ENCODE assay signal across 8 cellular contexts in the genomic region with DNA sequence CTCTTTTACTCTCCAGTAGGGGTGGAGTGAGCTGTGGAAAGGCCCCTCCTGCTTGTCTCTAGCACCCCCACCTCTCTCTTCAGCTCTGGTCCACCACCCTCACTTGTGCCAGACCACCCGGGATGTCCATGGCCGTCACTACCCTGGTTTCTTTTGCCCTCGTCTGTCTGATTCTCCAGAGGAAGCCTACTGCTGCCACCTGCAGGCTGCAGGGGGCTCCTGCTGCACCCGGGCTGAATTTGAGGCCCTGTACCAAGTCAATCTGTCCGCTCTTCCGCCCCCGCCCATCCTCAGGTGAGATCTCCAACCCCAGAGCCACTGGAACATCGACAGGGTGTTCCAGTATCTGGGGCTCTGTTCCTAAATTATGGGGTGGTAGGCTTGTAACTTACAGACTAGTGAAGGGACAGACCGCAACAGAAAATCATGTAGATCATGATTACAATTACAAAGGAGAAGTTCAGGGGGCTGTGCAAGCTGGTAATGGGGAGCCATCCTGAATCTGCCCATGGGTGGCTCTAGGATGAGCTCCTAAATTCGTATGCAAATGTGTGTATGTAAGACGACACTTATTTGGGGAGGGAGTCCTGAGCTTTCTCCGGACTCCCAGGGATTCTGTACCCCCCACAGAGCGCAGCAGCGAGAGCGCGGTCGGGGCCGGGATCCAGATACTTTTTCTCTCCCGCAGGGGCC. TPM values are rescaled to one million over a fixed set of nuclear protein-coding genes. Genes with fewer than 3 reads are reported as not detected.
DNase-seq lines count a peak whose midpoint lies in the region; ATAC-seq lines count a peak whose summit lies in the region.

No MANE protein-coding gene starts in this region.

- H3K4me1 ChIP-seq in effector memory CD4-positive, alpha-beta T cell (ENCODE audit: control insufficient read depth, insufficient read depth, low read length, poor library complexity, severe bottlenecking), result peaks cover 43% of the 10 kb centered on the region

- peak; percentile 68 to 70 for DNase-seq in AML-193 (lab: John Stamatoyannopoulos, UW)
- peak; percentile 76 for DNase-seq in HT1080 (ENCODE audit: low read depth)
- DNase-seq in NK-92 (lab: John Stamatoyannopoulos, UW; ENCODE audit: unreplicated experiment), result peak; percentile 43
- peak; percentile 93 for DNase-seq in activated CD8-positive, alpha-beta memory T cell treated with anti-CD3 and anti-CD28 coated beads for 24 hours
- peak; percentile 60 to 77 (median 71) for DNase-seq in effector memory CD4-positive, alpha-beta T cell
- peak; percentile 77 to 80 for DNase-seq in memory B cell (ENCODE audit: low spot score in 2 of 2)
- peak; percentile 69 for DNase-seq in stimulated activated CD8-positive, alpha-beta memory T cell treated with anti-CD3 and anti-CD28 coated beads, Interleukin-12 subunit alpha, Interleukin-12 subunit beta, amount 100 ng/mL, for 1 hour (ENCODE audit: low read depth)

- no peaks in the 10 kb centered on the region for H3K9me3 Mint-ChIP-seq in memory B cell

- peak overlapping the region; percentile 87 for H3K27ac Mint-ChIP-seq in memory B cell

- H3K4me3 Mint-ChIP-seq in memory B cell, result peak overlapping the region; percentile 93

- H3K9me3 ChIP-seq in effector memory CD4-positive, alpha-beta T cell (ENCODE audit: control insufficient read depth, low read length), result no peaks in the 10 kb centered on the region

- no peaks in the 10 kb centered on the region for H3K36me3 Mint-ChIP-seq in memory B cell

- H3K27ac ChIP-seq in effector memory CD4-positive, alpha-beta T cell (ENCODE audit: insufficient read depth, low read length, poor library complexity, severe bottlenecking), result peak overlapping the region; percentile 79

- H3K27me3 ChIP-seq in effector memory CD4-positive, alpha-beta T cell (replicated peaks; ENCODE audit: control insufficient read depth, insufficient read depth, low read length, poor library complexity, severe bottlenecking), result no peaks in the 10 kb centered on the region

- no peaks in the 10 kb centered on the region for H3K27me3 Mint-ChIP-seq in memory B cell

- H3K36me3 ChIP-seq in effector memory CD4-positive, alpha-beta T cell (ENCODE audit: control insufficient read depth, insufficient read depth, low read length), result peaks cover 6% of the 10 kb centered on the region

- H3K4me3 ChIP-seq in effector memory CD4-positive, alpha-beta T cell (ENCODE audit: insufficient read depth, low read depth, low read length, poor library complexity, severe bottlenecking), result peak overlapping the region; percentile 71

- ATAC-seq in GM19452 (IDR thresholded peaks at IDR 0.05; ENCODE audit: unreplicated experiment) (peak; percentile 37), memory B cell (ENCODE audit: low read depth) (peak; percentile 31)

- H3K4me1 Mint-ChIP-seq in memory B cell, result peaks cover 33% of the 10 kb centered on the region

RNA-seq across cellular contexts. Expression of a gene that starts 0.7 kb away (rescaled TPM):
- total RNA-seq in HT1080 (2014; rRNA removed; shearing (Covaris generic)), result 55.6 and 66.8 TPM in 2 replicates
- polyA plus RNA-seq in HT1080 (2015; cell fraction: cytosol; rRNA removed), result 32.1 and 33.5 TPM in 2 replicates
- polyA plus RNA-seq in HT1080 (2015; cell fraction: nucleus; rRNA removed), result 84.8 and 96.6 TPM in 2 replicates

RNA-seq across cellular contexts. Expression of a gene that starts 2.1 kb away (rescaled TPM):
- total RNA-seq in HT1080 (2014; rRNA removed; shearing (Covaris generic)), result 27.9 and 30.3 TPM in 2 replicates
- polyA plus RNA-seq in HT1080 (2015; cell fraction: cytosol; rRNA removed), result 36.0 and 37.5 TPM in 2 replicates
- 23.8 and 24.6 TPM in 2 replicates for polyA plus RNA-seq in HT1080 (2015; cell fraction: nucleus; rRNA removed)

RNA-seq across cellular contexts. Expression of a gene that starts 20.3 kb away (rescaled TPM):
- 14.0 and 14.1 TPM in 2 replicates for total RNA-seq in HT1080 (2014; rRNA removed; shearing (Covaris generic))
- polyA plus RNA-seq in HT1080 (2015; cell fraction: cytosol; rRNA removed), result 16.1 and 17.7 TPM in 2 replicates
- 38.6 and 42.4 TPM in 2 replicates for polyA plus RNA-seq in HT1080 (2015; cell fraction: nucleus; rRNA removed)

RNA-seq across cellular contexts. Expression of a gene that starts 31.3 kb away (rescaled TPM):
- 5.8 and 12.5 TPM in 2 replicates for total RNA-seq in HT1080 (2014; rRNA removed; shearing (Covaris generic))
- 14.0 and 14.9 TPM in 2 replicates for polyA plus RNA-seq in HT1080 (2015; cell fraction: cytosol; rRNA removed)
- polyA plus RNA-seq in HT1080 (2015; cell fraction: nucleus; rRNA removed), result 55.9 and 67.6 TPM in 2 replicates

RNA-seq across cellular contexts. Expression of a gene that starts 50.1 kb away (rescaled TPM):
- total RNA-seq in HT1080 (2014; rRNA removed; shearing (Covaris generic)), result 8.8 and 15.0 TPM in 2 replicates
- polyA plus RNA-seq in HT1080 (2015; cell fraction: cytosol; rRNA removed), result 4.2 and 4.7 TPM in 2 replicates
- 11.7 and 19.0 TPM in 2 replicates for polyA plus RNA-seq in HT1080 (2015; cell fraction: nucleus; rRNA removed)

Comparison
In these comparisons a context has a peak if more than half of its experiments do, and no peak if none do; other contexts are left out.
1. Peak in every context shown above with its lines: DNase-seq, ATAC-seq, H3K4me3 ChIP-seq and H3K27ac ChIP-seq.
2. DNase-seq: peak in every context shown above with its lines; median percentile 93 in activated CD8-positive, alpha-beta memory T cell treated with anti-CD3 and anti-CD28 coated beads for 24 hours; 78 in memory B cell; 76 in HT1080; 71 in effector memory CD4-positive, alpha-beta T cell; 69 in AML-193; 69 in stimulated activated CD8-positive, alpha-beta memory T cell treated with anti-CD3 and anti-CD28 coated beads, Interleukin-12 subunit alpha, Interleukin-12 subunit beta, amount 100 ng/mL, for 1 hour; 43 in NK-92.